8 cellular contexts compared by ENCODE assay signal in the genomic region with DNA sequence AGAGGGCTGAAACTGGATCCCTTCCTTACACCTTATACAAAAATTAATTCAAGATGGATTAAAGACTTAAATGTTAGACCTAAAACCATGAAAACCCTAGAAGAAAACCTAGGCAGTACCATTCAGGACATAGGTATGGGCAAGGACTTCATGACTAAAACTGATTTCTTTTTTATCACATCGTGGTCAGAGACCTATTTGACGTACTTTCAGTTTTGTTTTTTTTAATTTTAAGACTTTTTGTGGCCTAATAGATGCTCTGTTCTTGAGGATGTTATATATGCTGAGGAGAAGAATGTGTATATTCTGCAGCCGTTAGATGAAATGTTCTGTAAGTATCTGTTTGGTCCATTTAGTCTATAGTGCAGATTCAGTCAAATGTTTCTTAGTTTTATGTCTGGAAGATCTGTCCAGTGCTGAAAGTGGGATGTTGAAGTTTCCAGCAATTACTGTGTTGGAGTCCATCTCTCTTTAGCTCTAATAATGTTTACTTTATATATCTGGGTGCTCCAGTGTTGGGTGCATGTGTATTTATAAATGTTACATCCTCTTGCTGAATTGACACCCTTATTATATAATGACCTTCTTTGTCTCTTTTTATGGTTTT. TPM values are rescaled to one million over a fixed set of nuclear protein-coding genes. Genes with fewer than 3 reads are reported as not detected.
DNase-seq lines count a peak whose midpoint lies in the region; ATAC-seq, FAIRE-seq and TF ChIP-seq lines count a peak whose summit lies in the region.
"Not testable (repeated sequence)": the region's sequence is repeated elsewhere in the genome, so short reads cannot be mapped to it uniquely, and the experiment has no call there.

No MANE protein-coding gene starts in this region.

- H2AFZ ChIP-seq in GM23338: not testable (repeated sequence)

- H3K4me1 ChIP-seq in A549; GM23338 (ENCODE audit: insufficient read depth): not testable (repeated sequence)

- TF ChIP-seq CTCF in A549 (IDR thresholded peaks at IDR 0.05); GM23338 (conservative IDR thresholded peaks at IDR 0.05; ENCODE audit: low read depth in 2 of 2); VCaP (conservative IDR thresholded peaks at IDR 0.05): not testable (repeated sequence)

- H3K36me3 Mint-ChIP-seq in GM23338 (ENCODE audit: low read depth): peaks cover 23% of the 10 kb centered on the region
- H3K36me3 Mint-ChIP-seq in activated T-helper 17 cell treated with anti-CD3 and anti-CD28 coated beads, Interleukin-2, amount 50 U/mL, for 72 hours (ENCODE audit: low read depth): peaks cover 13% of the 10 kb centered on the region
- H3K36me3 Mint-ChIP-seq in central memory CD8-positive, alpha-beta T cell (ENCODE audit: insufficient read depth); natural killer cell treated with Interleukin-12 subunit alpha and Interleukin-12 subunit beta and Interleukin-15 and Interleukin-18, amount 100 ng/mL, for 72 hours: not testable (repeated sequence)

- H3K27me3 Mint-ChIP-seq in GM23338 (ENCODE audit: insufficient read depth, low read depth, poor library complexity); activated T-helper 17 cell treated with anti-CD3 and anti-CD28 coated beads, Interleukin-2, amount 50 U/mL, for 72 hours; central memory CD8-positive, alpha-beta T cell; natural killer cell treated with Interleukin-12 subunit alpha and Interleukin-12 subunit beta and Interleukin-15 and Interleukin-18, amount 100 ng/mL, for 72 hours: not testable (repeated sequence)

- H3K79me2 ChIP-seq in GM23338 (replicated peaks; ENCODE audit: insufficient read depth): peaks cover 99% of the 10 kb centered on the region

- CTCF ChIA-PET in A549 (lab: Yijun Ruan, JAX): interaction anchor here (0.6 kb wide), 1 partner anchor 153 kb away, joined by 3 read pairs; no protein-coding TSS in a partner anchor

- not testable (repeated sequence) for DNase-seq in A549 (ENCODE audit: low read depth in 1 of 2, low spot score in 1 of 2); GM23338 (ENCODE audit: low spot score); central memory CD8-positive, alpha-beta T cell (ENCODE audit: low spot score in 2 of 2); natural killer cell treated with Interleukin-12 subunit alpha and Interleukin-12 subunit beta and Interleukin-15 and Interleukin-18, amount 100 ng/mL, for 72 hours (ENCODE audit: low spot score)

- not testable (repeated sequence) for TF ChIP-seq EP300 in A549 (IDR thresholded peaks at IDR 0.05)

- peaks cover 18% of the 10 kb centered on the region; the same call in 1 of the 2 replicates for H4K20me1 ChIP-seq in GM23338 (replicated peaks; ENCODE audit: insufficient read depth)

- TF ChIP-seq RAD21 in A549 (conservative IDR thresholded peaks at IDR 0.05 in 1 of 2, IDR thresholded peaks at IDR 0.05 in 1 of 2): not testable (repeated sequence)

- H3K4me3 ChIP-seq in A549, GM23338: not testable (repeated sequence)

- not testable (repeated sequence) for H3F3A ChIP-seq in GM23338 (replicated peaks; ENCODE audit: low read depth)

- H3K4me1 Mint-ChIP-seq in GM23338: not testable (repeated sequence)
- peaks cover 36% of the 10 kb centered on the region for H3K4me1 Mint-ChIP-seq in activated T-helper 17 cell treated with anti-CD3 and anti-CD28 coated beads, Interleukin-2, amount 50 U/mL, for 72 hours
- H3K4me1 Mint-ChIP-seq in central memory CD8-positive, alpha-beta T cell: peaks cover 61% of the 10 kb centered on the region
- H3K4me1 Mint-ChIP-seq in natural killer cell treated with Interleukin-12 subunit alpha and Interleukin-12 subunit beta and Interleukin-15 and Interleukin-18, amount 100 ng/mL, for 72 hours (ENCODE audit: low read depth in 2 of 2): peaks cover 50 to 55% of the 10 kb centered on the region in 2 donors

- peaks cover 11% of the 10 kb centered on the region for H3K36me3 ChIP-seq in GM23338 (ENCODE audit: insufficient read depth)

- not testable (repeated sequence) for H3K9me2 ChIP-seq in GM23338 (ENCODE audit: insufficient read depth)

- H3K27me3 ChIP-seq in GM23338 (ENCODE audit: insufficient read depth): not testable (repeated sequence)

- H3K27ac ChIP-seq in A549; GM23338 (ENCODE audit: low read depth): not testable (repeated sequence)
- 0 out of 2 replicates have a peak overlapping the region, but pooled peaks have one; percentile 40 for H3K27ac ChIP-seq in VCaP

- peaks cover 23% of the 10 kb centered on the region for H3K9me3 Mint-ChIP-seq in GM23338
- H3K9me3 Mint-ChIP-seq in activated T-helper 17 cell treated with anti-CD3 and anti-CD28 coated beads, Interleukin-2, amount 50 U/mL, for 72 hours; central memory CD8-positive, alpha-beta T cell; natural killer cell treated with Interleukin-12 subunit alpha and Interleukin-12 subunit beta and Interleukin-15 and Interleukin-18, amount 100 ng/mL, for 72 hours: not testable (repeated sequence)

- 86% methylated on average over 3 of the region's 3 CpGs for WGBS in A549 (ENCODE audit: missing lambda C conversion rate)

- H3K9me3 ChIP-seq in A549: not testable (repeated sequence)

- H3K4me3 Mint-ChIP-seq in GM23338; central memory CD8-positive, alpha-beta T cell: not testable (repeated sequence)
- peak overlapping the region; percentile 55 for H3K4me3 Mint-ChIP-seq in activated T-helper 17 cell treated with anti-CD3 and anti-CD28 coated beads, Interleukin-2, amount 50 U/mL, for 72 hours
- peak overlapping the region; percentile 74 for H3K4me3 Mint-ChIP-seq in natural killer cell treated with Interleukin-12 subunit alpha and Interleukin-12 subunit beta and Interleukin-15 and Interleukin-18, amount 100 ng/mL, for 72 hours

- TF ChIP-seq POLR2A in A549 (IDR thresholded peaks at IDR 0.05; ENCODE audit: low read length): not testable (repeated sequence)

- not testable (repeated sequence) for FAIRE-seq in A549 (lab: Jason Lieb, UNC)

- POLR2A ChIA-PET in A549 (lab: Yijun Ruan, JAX): not testable (repeated sequence)

- not testable (repeated sequence) for H3K27ac Mint-ChIP-seq in GM23338
- H3K27ac Mint-ChIP-seq in activated T-helper 17 cell treated with anti-CD3 and anti-CD28 coated beads, Interleukin-2, amount 50 U/mL, for 72 hours: peak overlapping the region; percentile 63
- peak overlapping the region; percentile 70 for H3K27ac Mint-ChIP-seq in central memory CD8-positive, alpha-beta T cell (ENCODE audit: low read depth)
- H3K27ac Mint-ChIP-seq in natural killer cell treated with Interleukin-12 subunit alpha and Interleukin-12 subunit beta and Interleukin-15 and Interleukin-18, amount 100 ng/mL, for 72 hours: peak overlapping the region; percentile 49 to 67

- not testable (repeated sequence) for H3K4me2 ChIP-seq in A549, GM23338

- ATAC-seq in A549, GM23338: not testable (repeated sequence)
- ATAC-seq in GM18502 (IDR thresholded peaks at IDR 0.05; ENCODE audit: poor library complexity, unreplicated experiment) (peak; percentile 80), HG03095 (IDR thresholded peaks at IDR 0.05; ENCODE audit: unreplicated experiment) (peak; percentile 63)
- ATAC-seq in activated T-helper 17 cell treated with anti-CD3 and anti-CD28 coated beads, Interleukin-2, amount 50 U/mL, for 72 hours (replicated peaks): peak; percentile 63
- ATAC-seq in central memory CD8-positive, alpha-beta T cell (replicated peaks; ENCODE audit: extremely low read depth, poor library complexity, severe bottlenecking): peak; percentile 70
- peak in 1 of 2 donors; percentile 77 for ATAC-seq in natural killer cell treated with Interleukin-12 subunit alpha and Interleukin-12 subunit beta and Interleukin-15 and Interleukin-18, amount 100 ng/mL, for 72 hours

RNA-seq across cellular contexts. Expression of a gene that starts 36.4 kb away (rescaled TPM):
- polyA plus RNA-seq in A549 (2011; rRNA removed) (40.9 and 44.1 TPM in 2 replicates), A549 (2017; fragmentation: RNase III; extraction: RNeasy Plus Mini Kit Qiagen cat#74134 plus additional on column Dnase treatment) (15.0 to 17.4 TPM (median 16.0 TPM) in 3 replicates), GM23338 (2016; fragmentation: Nextera tagmentation; extraction: Ambion mirVana) (5.2 and 6.4 TPM in 2 replicates)
- 5.9 and 6.2 TPM in 2 replicates for polyA plus RNA-seq in A549 (2012; cell fraction: cytosol; rRNA removed)
- polyA plus RNA-seq in A549 (2012; cell fraction: nucleus; rRNA removed): 6.8 and 7.7 TPM in 2 replicates
- 34.6 and 48.4 TPM in 2 replicates for polyA minus RNA-seq in A549 (2011; rRNA and poly(A)+ RNA removed)
- 30.8 and 43.7 TPM in 2 replicates for total RNA-seq in GM23338 (2014; rRNA removed; shearing (Covaris generic))
- total RNA-seq in activated T-helper 17 cell treated with anti-CD3 and anti-CD28 coated beads, Interleukin-2, amount 50 U/mL, for 72 hours: 10 to 100 TPM; 18.1 to 22.6 TPM
- 10 to 100 TPM; 31.8 to 36.5 TPM for total RNA-seq in natural killer cell treated with Interleukin-12 subunit alpha and Interleukin-12 subunit beta and Interleukin-15 and Interleukin-18, amount 100 ng/mL, for 72 hours
